In the genomic region with DNA sequence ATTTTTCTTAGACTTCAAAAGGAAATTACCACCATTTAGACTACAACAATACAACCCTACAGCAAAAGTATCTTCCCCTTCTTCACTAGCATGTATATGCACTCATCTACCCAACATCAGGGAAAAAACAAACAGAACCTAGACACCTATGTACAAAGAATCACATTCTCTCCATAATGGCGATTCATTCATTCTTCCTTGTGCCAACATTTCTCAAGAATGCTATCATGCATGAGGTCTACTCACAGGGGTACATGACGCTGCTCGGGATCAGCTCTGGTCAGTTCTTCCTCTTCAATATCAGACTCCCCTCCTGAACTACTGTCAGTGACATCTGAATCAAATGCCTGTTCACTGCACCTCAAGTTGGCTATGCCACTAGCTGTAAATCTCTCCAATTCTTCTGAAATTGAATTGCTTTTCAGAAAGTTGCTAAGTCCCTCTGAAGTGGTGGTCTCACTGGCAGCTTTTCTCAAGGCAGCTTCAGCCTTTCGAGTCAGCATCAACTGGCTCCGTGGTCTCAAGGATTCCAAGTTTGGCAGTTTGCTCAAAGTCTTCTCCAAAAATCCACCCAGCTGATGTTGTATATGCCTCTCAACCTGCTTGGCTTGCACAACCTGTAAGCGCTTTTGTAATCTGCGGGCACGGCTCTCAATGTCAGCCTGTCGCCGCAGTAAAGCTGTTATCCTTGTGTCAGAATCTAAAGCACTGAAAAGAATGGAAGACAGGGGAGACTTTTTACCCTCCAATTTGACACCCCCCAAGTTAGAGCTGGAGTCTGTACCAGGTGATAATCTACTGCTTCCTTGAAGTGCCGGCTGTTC, we compare ENCODE assay signal across 18 cellular contexts. TPM values are rescaled to one million over a fixed set of nuclear protein-coding genes. Genes with fewer than 3 reads are reported as not detected.
DNase-seq lines count a peak whose midpoint lies in the region; ATAC-seq, FAIRE-seq and TF ChIP-seq lines count a peak whose summit lies in the region.
"Had no signal": no experiment of that assay in that cellular context is flagged by ENCODE, and none has a peak within 500 bp of the region (broad histone marks: within the 10 kb centered on the region; RNA-seq: fewer than 3 reads in every experiment).

No MANE protein-coding gene starts in this region.

- H3K27me3 ChIP-seq in cardiac muscle cell (no peaks in the 10 kb centered on the region), right atrium auricular region (no peaks in the 10 kb centered on the region), endothelial cell of umbilical vein (ENCODE audit: control insufficient read depth in 2 of 2, insufficient read depth in 2 of 2, low read length in 2 of 2) (no peaks in the 10 kb centered on the region), upper lobe of right lung (no peaks in the 10 kb centered on the region)
- H3K27me3 ChIP-seq: esophagus squamous epithelium, uterus had no signal

- H3K36me3 ChIP-seq in cardiac muscle cell (peaks cover 37% of the 10 kb centered on the region), right atrium auricular region (peaks cover 18% of the 10 kb centered on the region), SK-N-MC (ENCODE audit: insufficient read depth, low read length) (peaks cover 53% of the 10 kb centered on the region), endothelial cell of umbilical vein (ENCODE audit: control insufficient read depth in 2 of 2, extremely low read depth in 1 of 2, insufficient read depth in 2 of 2, low read length in 2 of 2) (peaks cover 21 to 22% of the 10 kb centered on the region in 2 experiments), upper lobe of right lung (peaks cover 38% of the 10 kb centered on the region)
- H3K36me3 ChIP-seq: uterus had no signal

- H3K4me3 ChIP-seq in cardiac muscle cell: no peak overlapping the region
- H3K4me3 ChIP-seq in right atrium auricular region: no peak overlapping the region
- no peak overlapping the region for H3K4me3 ChIP-seq in SK-N-MC
- no peak overlapping the region for H3K4me3 ChIP-seq in endothelial cell of umbilical vein (replicated peaks in 1 of 3; ENCODE audit: insufficient read depth in 1 of 3, low read depth in 1 of 3, low read length in 3 of 3)
- H3K4me3 ChIP-seq in upper lobe of right lung: no peak overlapping the region
- H3K4me3 ChIP-seq: esophagus squamous epithelium, uterus had no signal

- no peaks in the 10 kb centered on the region for H3K9me1 ChIP-seq in endothelial cell of umbilical vein (replicated peaks; ENCODE audit: control insufficient read depth, extremely low read depth, insufficient read depth, low read length)

- H2AFZ ChIP-seq in endothelial cell of umbilical vein (ENCODE audit: low read depth, low read length): no peak overlapping the region

- POLR2A ChIA-PET in endothelial cell of umbilical vein (lab: Charles Lee): no interaction called here

- H3K9me3 ChIP-seq in cardiac muscle cell (ENCODE audit: low read depth) (no peaks in the 10 kb centered on the region), right atrium auricular region (no peaks in the 10 kb centered on the region), SK-N-MC (ENCODE audit: low read depth, low read length) (no peaks in the 10 kb centered on the region), endothelial cell of umbilical vein (replicated peaks; ENCODE audit: control insufficient read depth, insufficient read depth, low read length) (no peaks in the 10 kb centered on the region), upper lobe of right lung (no peaks in the 10 kb centered on the region)
- H3K9me3 ChIP-seq: esophagus squamous epithelium, uterus had no signal

- peaks cover 100% of the 10 kb centered on the region for H3K79me2 ChIP-seq in endothelial cell of umbilical vein (ENCODE audit: control insufficient read depth, insufficient read depth, low read length)

- H3K4me1 ChIP-seq in cardiac muscle cell (ENCODE audit: low read depth): peaks cover 44% of the 10 kb centered on the region
- H3K4me1 ChIP-seq in right atrium auricular region: peaks cover 0 to 72% of the 10 kb centered on the region in 2 donors
- no peaks in the 10 kb centered on the region for H3K4me1 ChIP-seq in endothelial cell of umbilical vein (ENCODE audit: control insufficient read depth, extremely low read depth, insufficient read depth, low read length)
- peaks cover 53% of the 10 kb centered on the region for H3K4me1 ChIP-seq in upper lobe of right lung

- no peak for TF ChIP-seq POLR2A in endothelial cell of umbilical vein (IDR thresholded peaks at IDR 0.05; ENCODE audit: low read depth, low read length)

- DNase-seq in cardiac muscle cell (ENCODE audit: low read depth in 1 of 2, low spot score in 1 of 2) (no peak), right atrium auricular region (ENCODE audit: low spot score) (no peak), SK-N-MC (ENCODE audit: low read depth, low spot score) (no peak), endothelial cell of umbilical vein (ENCODE audit: low read depth, low spot score) (no peak), upper lobe of right lung (no peak), pons (ENCODE audit: low spot score) (no peak), NCI-H345 treated with DMSO at 0.1 percent for 48 hours (lab: John Stamatoyannopoulos, UW; ENCODE audit: unreplicated experiment) (no peak)
- no peak for DNase-seq in stimulated activated CD4-positive, alpha-beta T cell treated with anti-CD3 and anti-CD28 coated beads, Interleukin-15, amount 100 ng/mL, for 24 hours
- DNase-seq: activated CD4-positive, alpha-beta T cell treated with anti-CD3 and anti-CD28 coated beads, Interleukin-2, amount 50 U/mL, for 4 hours; activated gamma-delta T cell treated with Interleukin-2 at 50 U/mL for 16 hours; DMS153; esophagus squamous epithelium; midbrain; NCI-H1436 treated with DMSO at 0.1 percent for 48 hours; NCI-H2227 treated with DMSO at 0.1 percent for 48 hours; SHP77 treated with DMSO at 0.1 percent for 48 hours; uterus had no signal

- H4K20me1 ChIP-seq in endothelial cell of umbilical vein (replicated peaks; ENCODE audit: control insufficient read depth, extremely low read depth, insufficient read depth, low read length): peaks cover 31% of the 10 kb centered on the region

- no peak overlapping the region for H3K4me2 ChIP-seq in endothelial cell of umbilical vein (ENCODE audit: insufficient read depth, low read length)

- no peak overlapping the region for H3K9ac ChIP-seq in SK-N-MC (ENCODE audit: insufficient read length)
- no peak overlapping the region for H3K9ac ChIP-seq in endothelial cell of umbilical vein (replicated peaks; ENCODE audit: extremely low read depth, insufficient read depth, low read length)

- H3K27ac ChIP-seq in cardiac muscle cell (peak overlapping the region; percentile 36), right atrium auricular region (no peak overlapping the region), SK-N-MC (peak overlapping the region; percentile 56), endothelial cell of umbilical vein (ENCODE audit: insufficient read depth, low read depth, low read length) (no peak overlapping the region), upper lobe of right lung (no peak overlapping the region)
- H3K27ac ChIP-seq: esophagus squamous epithelium, uterus had no signal

- CTCF ChIA-PET in endothelial cell of umbilical vein (lab: Charles Lee): interaction anchor here (1.0 to 1.4 kb wide), 2 partner anchors 16 to 22 kb away, joined by 3 to 4 read pairs; partner anchors contain the start of gene KANSL1

- dilution Hi-C loops in endothelial cell of umbilical vein (cut with MboI; ENCODE audit: extremely low pct_ligation_motif_present, low sequenced_read_pairs): no loop called here

- FAIRE-seq in endothelial cell of umbilical vein (lab: Jason Lieb, UNC): no peak
- FAIRE-seq: islet of Langerhans had no signal

- ATAC-seq in upper lobe of right lung: peak; percentile 68

- BruUV-seq in endothelial cell of umbilical vein (replicated peaks; lab: Mats Ljungman, UMichigan): TSS peak; percentile 23

- intact Hi-C loops in endothelial cell of umbilical vein (cut with micrococcal nuclease) (no loop called here), upper lobe of right lung (cut with DNase I) (no loop called here)

- no peak for TF ChIP-seq CTCF in cardiac muscle cell (IDR thresholded peaks at IDR 0.05; ENCODE audit: low read depth, low read length)
- TF ChIP-seq CTCF in right atrium auricular region (IDR thresholded peaks at IDR 0.05): no peak
- no peak for TF ChIP-seq CTCF in endothelial cell of umbilical vein (IDR thresholded peaks at IDR 0.05; ENCODE audit: extremely low read depth in 1 of 2, insufficient read depth in 1 of 2, low read depth in 1 of 2, low read length in 2 of 2)
- TF ChIP-seq CTCF in upper lobe of right lung (IDR thresholded peaks at IDR 0.05): no peak

TF ChIP-seq in endothelial cell of umbilical vein, 7 proteins besides CTCF, POLR2A, EP300 and RAD21:
- TF ChIP-seq JUN (IDR thresholded peaks at IDR 0.05; ENCODE audit: borderline replicate concordance, insufficient read depth, insufficient read length, low read depth) (no peak), FOS (IDR thresholded peaks at IDR 0.05; ENCODE audit: borderline replicate concordance, insufficient read depth, low read length) (no peak), MAX (IDR thresholded peaks at IDR 0.05; ENCODE audit: insufficient read depth, insufficient read length) (no peak), GATA2 (IDR thresholded peaks at IDR 0.05; ENCODE audit: insufficient read depth, insufficient read length, low read depth, low read length) (no peak), EZH2 (IDR thresholded peaks at IDR 0.05; ENCODE audit: borderline replicate concordance, low read depth, low read length, severe bottlenecking) (no peak), POLR2AphosphoS5 (IDR thresholded peaks at IDR 0.05; ENCODE audit: insufficient read depth, low read depth, low read length) (no peak), MYC (IDR thresholded peaks at IDR 0.05; ENCODE audit: low read depth, low read length) (no peak)

RNA-seq across cellular contexts. Expression of gene KANSL1, which starts 22.4 kb away (rescaled TPM):
- 69.4 and 109 TPM in 2 replicates for total RNA-seq in cardiac muscle cell
- 52.6 and 61.2 TPM in 2 replicates for polyA plus RNA-seq in cardiac muscle cell
- total RNA-seq in right atrium auricular region: 10 to 100 TPM; 26.6 to 29.2 TPM
- 74.0 and 90.8 TPM in 2 replicates for total RNA-seq in endothelial cell of umbilical vein
- polyA plus RNA-seq in endothelial cell of umbilical vein: 19.5 and 29.1 TPM in 2 replicates
- polyA plus RNA-seq in endothelial cell of umbilical vein (2011; cell fraction: cytosol; rRNA removed): 20.0 and 22.0 TPM in 2 replicates
- polyA plus RNA-seq in endothelial cell of umbilical vein (2011; cell fraction: nucleus; rRNA removed): 103 and 121 TPM in 2 replicates
- polyA plus RNA-seq in endothelial cell of umbilical vein (2012): 19.9 and 21.0 TPM in 2 replicates
- polyA minus RNA-seq in endothelial cell of umbilical vein: 150 and 165 TPM in 2 replicates
- polyA minus RNA-seq in endothelial cell of umbilical vein (2011; cell fraction: cytosol; rRNA and poly(A)+ RNA removed): 38.2 TPM
- 250 and 333 TPM in 2 replicates for polyA minus RNA-seq in endothelial cell of umbilical vein (2011; cell fraction: nucleus; rRNA and poly(A)+ RNA removed)
- total RNA-seq in upper lobe of right lung: 69.8 TPM

Comparison
In these comparisons a context has a peak if more than half of its experiments do, and no peak if none do; other contexts are left out.
1. H3K27ac ChIP-seq: peak in cardiac muscle cell (single experiment) and SK-N-MC (single experiment); none in right atrium auricular region (0 of 2), endothelial cell of umbilical vein (single experiment) and upper lobe of right lung (single experiment).